Comparison of ENCODE assay signal across 8 cellular contexts in the genomic region with DNA sequence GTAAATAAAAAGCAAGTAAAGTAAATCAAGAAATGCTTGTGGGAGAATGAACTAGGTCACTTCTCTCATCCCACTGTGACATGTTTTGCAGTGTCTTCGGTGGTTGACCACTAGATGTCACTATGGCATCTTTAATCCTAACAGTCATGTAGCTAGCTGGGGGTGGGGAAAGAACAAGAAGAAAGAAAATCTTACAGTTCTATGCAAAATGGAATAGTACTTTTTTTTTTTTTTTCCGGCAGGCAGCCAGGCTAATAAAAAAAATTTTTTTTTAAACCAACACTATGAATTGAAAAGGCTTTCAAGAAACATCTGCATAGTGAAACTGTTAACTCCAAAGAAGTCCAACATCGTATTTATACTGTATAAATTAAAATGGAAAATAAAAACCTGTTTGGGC. TPM values are rescaled to one million over a fixed set of nuclear protein-coding genes. Genes with fewer than 3 reads are reported as not detected.
DNase-seq lines count a peak whose midpoint lies in the region; ATAC-seq, FAIRE-seq and TF ChIP-seq lines count a peak whose summit lies in the region.

No MANE protein-coding gene starts in this region.

- BruUV-seq in endothelial cell of umbilical vein (replicated peaks; lab: Mats Ljungman, UMichigan), result no TSS peak

- no peak overlapping the region for H3K27ac Mint-ChIP-seq in T-helper 2 cell treated with Interferon-gamma antibody and Interleukin-4, amounts not matched to agents 5 μg/mL and 100 μg/mL, for 36 hours

- TF ChIP-seq CTCF in BE2C (IDR thresholded peaks at IDR 0.05; ENCODE audit: low read depth, low read length), result peak; percentile 81
- peak; percentile 56 for TF ChIP-seq CTCF in GM13976 (IDR thresholded peaks at IDR 0.05; ENCODE audit: borderline replicate concordance, control extremely low read depth, extremely low read depth, insufficient read depth, missing control alignments)
- peak; percentile 64 to 71 for TF ChIP-seq CTCF in endothelial cell of umbilical vein (IDR thresholded peaks at IDR 0.05; ENCODE audit: extremely low read depth in 1 of 2, insufficient read depth in 1 of 2, low read depth in 1 of 2, low read length in 2 of 2)

- peaks cover 13% of the 10 kb centered on the region for H3K4me1 Mint-ChIP-seq in T-helper 2 cell treated with Interferon-gamma antibody and Interleukin-4, amounts not matched to agents 5 μg/mL and 100 μg/mL, for 36 hours (ENCODE audit: low read depth)

- H3K36me3 ChIP-seq in BE2C (no peaks in the 10 kb centered on the region), endothelial cell of umbilical vein (ENCODE audit: control insufficient read depth in 2 of 2, extremely low read depth in 1 of 2, insufficient read depth in 2 of 2, low read length in 2 of 2) (no peaks in the 10 kb centered on the region), mesodermal cell (ENCODE audit: control insufficient read depth, insufficient read depth, low read length) (no peaks in the 10 kb centered on the region), aorta (ENCODE audit: control insufficient read depth in 1 of 2, insufficient read depth in 2 of 2, low read length in 1 of 2) (no peaks in the 10 kb centered on the region)

- H3K4me3 ChIP-seq in BE2C (ENCODE audit: low read depth, low read length) (no peak overlapping the region), endothelial cell of umbilical vein (replicated peaks in 1 of 3; ENCODE audit: insufficient read depth in 1 of 3, low read depth in 1 of 3, low read length in 3 of 3) (no peak overlapping the region), mesodermal cell (ENCODE audit: extremely low read depth, insufficient read depth, low read length, poor library complexity, severe bottlenecking) (no peak overlapping the region), aorta (ENCODE audit: low read length in 2 of 2) (no peak overlapping the region)

- POLR2A ChIA-PET in endothelial cell of umbilical vein (lab: Charles Lee), result interaction anchor here (0.7 kb wide), 2 partner anchors 99 to 797 kb away, joined by 4 to 7 read pairs; no protein-coding TSS in a partner anchor

- no peak for TF ChIP-seq POLR2A in endothelial cell of umbilical vein (IDR thresholded peaks at IDR 0.05; ENCODE audit: low read depth, low read length)

- FAIRE-seq in endothelial cell of umbilical vein (lab: Jason Lieb, UNC), result peak; percentile 91

- H3K9ac ChIP-seq in endothelial cell of umbilical vein (replicated peaks; ENCODE audit: extremely low read depth, insufficient read depth, low read length), result no peak overlapping the region

- H3K4me2 ChIP-seq in endothelial cell of umbilical vein (ENCODE audit: insufficient read depth, low read length), result peak overlapping the region; percentile 33

- CTCF ChIA-PET in endothelial cell of umbilical vein (lab: Charles Lee), result interaction anchor here (0.6 to 5.3 kb wide), 21 partner anchors 10 to 1222 kb away, joined by 3 to 83 read pairs (median 4); no protein-coding TSS in a partner anchor

- ATAC-seq in HG02678 (IDR thresholded peaks at IDR 0.05; ENCODE audit: unreplicated experiment) (peak; percentile 85), aorta (ENCODE audit: low FRiP score) (peak; percentile 92)

- no peaks in the 10 kb centered on the region for H4K20me1 ChIP-seq in endothelial cell of umbilical vein (replicated peaks; ENCODE audit: control insufficient read depth, extremely low read depth, insufficient read depth, low read length)

- no peak overlapping the region for H2AFZ ChIP-seq in endothelial cell of umbilical vein (ENCODE audit: low read depth, low read length)

- intact Hi-C loops in endothelial cell of umbilical vein (cut with micrococcal nuclease), result loop anchor here (1.0 to 10.0 kb wide), 15 partner anchors 67 to 2001 kb away; partner anchors contain the start of genes EGR2 and RHOBTB1
- intact Hi-C loops in aorta (cut with DNase I), result loop anchor here (2.0 to 10.0 kb wide), 4 partner anchors 148 to 918 kb away; no protein-coding TSS in a partner anchor

- dilution Hi-C loops in endothelial cell of umbilical vein (cut with MboI; ENCODE audit: extremely low pct_ligation_motif_present, low sequenced_read_pairs), result no loop called here

- peak; percentile 32 for DNase-seq in BE2C
- peak; percentile 53 for DNase-seq in GM13976 (ENCODE audit: low spot score)
- peak; percentile 39 for DNase-seq in NCI-H1105 (lab: John Stamatoyannopoulos, UW)
- DNase-seq in T-helper 2 cell treated with Interferon-gamma antibody and Interleukin-4, amounts not matched to agents 5 μg/mL and 100 μg/mL, for 36 hours (ENCODE audit: low spot score), result peak; percentile 12
- peak; percentile 88 for DNase-seq in endothelial cell of umbilical vein (ENCODE audit: low read depth, low spot score)
- DNase-seq in aorta, result no peak

- in situ Hi-C loops in GM13976 (cut with MboI; ENCODE audit: low sequenced_read_pairs, unreplicated experiment), result loop anchor here (10.0 to 25.0 kb wide), 2 partner anchors 148 to 471 kb away; no protein-coding TSS in a partner anchor

- no peak overlapping the region for H3K4me3 Mint-ChIP-seq in T-helper 2 cell treated with Interferon-gamma antibody and Interleukin-4, amounts not matched to agents 5 μg/mL and 100 μg/mL, for 36 hours

- WGBS in mesodermal cell (ENCODE audit: insufficient coverage in 2 of 2), 2 experiments, result 0% methylated on average over 1 of the region's 3 CpGs; no CpG with 5 or more reads in 1 of the 2 experiments
- WGBS in aorta, 2 donors, result 1 to 4% methylated on average over 3 of the region's 3 CpGs

- H3K27ac ChIP-seq in endothelial cell of umbilical vein (ENCODE audit: insufficient read depth, low read depth, low read length) (peak overlapping the region; percentile 36), mesodermal cell (ENCODE audit: low read depth, low read length, severe bottlenecking) (peak overlapping the region; percentile 54), aorta (ENCODE audit: low read depth in 1 of 2, low read length in 2 of 2) (no peak overlapping the region)

- H3K27me3 ChIP-seq in BE2C (no peaks in the 10 kb centered on the region), endothelial cell of umbilical vein (ENCODE audit: control insufficient read depth in 2 of 2, insufficient read depth in 2 of 2, low read length in 2 of 2) (no peaks in the 10 kb centered on the region), aorta (ENCODE audit: control insufficient read depth in 1 of 2, insufficient read depth in 2 of 2, low read length in 1 of 2) (no peaks in the 10 kb centered on the region)

- H3K9me1 ChIP-seq in endothelial cell of umbilical vein (replicated peaks; ENCODE audit: control insufficient read depth, extremely low read depth, insufficient read depth, low read length), result no peaks in the 10 kb centered on the region

- no peaks in the 10 kb centered on the region for H3K79me2 ChIP-seq in endothelial cell of umbilical vein (ENCODE audit: control insufficient read depth, insufficient read depth, low read length)

- H3K36me3 Mint-ChIP-seq in T-helper 2 cell treated with Interferon-gamma antibody and Interleukin-4, amounts not matched to agents 5 μg/mL and 100 μg/mL, for 36 hours (ENCODE audit: low read depth), result no peaks in the 10 kb centered on the region

- no peaks in the 10 kb centered on the region for H3K9me3 Mint-ChIP-seq in T-helper 2 cell treated with Interferon-gamma antibody and Interleukin-4, amounts not matched to agents 5 μg/mL and 100 μg/mL, for 36 hours

- H3K27me3 Mint-ChIP-seq in T-helper 2 cell treated with Interferon-gamma antibody and Interleukin-4, amounts not matched to agents 5 μg/mL and 100 μg/mL, for 36 hours (ENCODE audit: low read depth), result peaks cover 21% of the 10 kb centered on the region

- H3K4me1 ChIP-seq in BE2C, result no peaks in the 10 kb centered on the region
- H3K4me1 ChIP-seq in endothelial cell of umbilical vein (ENCODE audit: control insufficient read depth, extremely low read depth, insufficient read depth, low read length), result peaks cover 24% of the 10 kb centered on the region
- peaks cover 41% of the 10 kb centered on the region for H3K4me1 ChIP-seq in mesodermal cell (ENCODE audit: control insufficient read depth, insufficient read depth, low read length, poor library complexity, severe bottlenecking)
- H3K4me1 ChIP-seq in aorta (ENCODE audit: control insufficient read depth in 1 of 2, insufficient read depth in 2 of 2, low read length in 2 of 2), result peaks cover 0 to 4% of the 10 kb centered on the region in 2 donors

- H3K9me3 ChIP-seq in BE2C (no peaks in the 10 kb centered on the region), endothelial cell of umbilical vein (replicated peaks; ENCODE audit: control insufficient read depth, insufficient read depth, low read length) (no peaks in the 10 kb centered on the region), mesodermal cell (ENCODE audit: control insufficient read depth, low read length) (no peaks in the 10 kb centered on the region), aorta (ENCODE audit: control insufficient read depth, low read length) (no peaks in the 10 kb centered on the region)

TF ChIP-seq in endothelial cell of umbilical vein, 7 proteins besides CTCF, POLR2A, EP300 and RAD21:
- TF ChIP-seq MAX (IDR thresholded peaks at IDR 0.05; ENCODE audit: insufficient read depth, insufficient read length), result no peak
- TF ChIP-seq MYC (IDR thresholded peaks at IDR 0.05; ENCODE audit: low read depth, low read length), result no peak
- no peak for TF ChIP-seq JUN (IDR thresholded peaks at IDR 0.05; ENCODE audit: borderline replicate concordance, insufficient read depth, insufficient read length, low read depth)
- no peak for TF ChIP-seq EZH2 (IDR thresholded peaks at IDR 0.05; ENCODE audit: borderline replicate concordance, low read depth, low read length, severe bottlenecking)
- no peak for TF ChIP-seq FOS (IDR thresholded peaks at IDR 0.05; ENCODE audit: borderline replicate concordance, insufficient read depth, low read length)

RNA-seq across cellular contexts. Expression of gene CDK1, which starts 38.3 kb away (rescaled TPM):
- polyA plus RNA-seq in BE2C (2012; ENCODE audit: insufficient read depth, insufficient read length, low read depth), result 13.7 TPM
- 70.1 and 71.6 TPM in 2 replicates for total RNA-seq in endothelial cell of umbilical vein
- 13.6 and 19.9 TPM in 2 replicates for polyA plus RNA-seq in endothelial cell of umbilical vein
- 30.1 and 32.7 TPM in 2 replicates for polyA plus RNA-seq in endothelial cell of umbilical vein (2011; cell fraction: cytosol; rRNA removed)
- polyA plus RNA-seq in endothelial cell of umbilical vein (2011; cell fraction: nucleus; rRNA removed), result 28.8 and 65.8 TPM in 2 replicates
- 30.5 and 57.9 TPM in 2 replicates for polyA plus RNA-seq in endothelial cell of umbilical vein (2012)
- 13.1 and 13.7 TPM in 2 replicates for polyA minus RNA-seq in endothelial cell of umbilical vein
- 32.7 TPM for polyA minus RNA-seq in endothelial cell of umbilical vein (2011; cell fraction: cytosol; rRNA and poly(A)+ RNA removed)
- polyA minus RNA-seq in endothelial cell of umbilical vein (2011; cell fraction: nucleus; rRNA and poly(A)+ RNA removed), result 18.4 and 41.8 TPM in 2 replicates
- 165 TPM for polyA plus RNA-seq in mesodermal cell (2013, experiment 1 of 2)
- polyA plus RNA-seq in mesodermal cell (2013, experiment 2 of 2), result 176 TPM
- total RNA-seq in aorta, result 1 to 10 TPM; 2.1 to 3.1 TPM
- polyA plus RNA-seq in aorta, result 1 to 10 TPM; 1.2 to 3.3 TPM

Comparison
In these comparisons a context has a peak if more than half of its experiments do, and no peak if none do; other contexts are left out.
1. DNase-seq: peak in BE2C (single experiment), GM13976 (single experiment), NCI-H1105 (single experiment), T-helper 2 cell treated with Interferon-gamma antibody and Interleukin-4, amounts not matched to agents 5 μg/mL and 100 μg/mL, for 36 hours (single experiment) and endothelial cell of umbilical vein (single experiment); none in aorta (0 of 2).
2. H3K27ac ChIP-seq: peak in endothelial cell of umbilical vein (single experiment) and mesodermal cell (single experiment); none in aorta (0 of 2).
3. RNA of gene CDK1, which starts 38.3 kb away (total RNA-seq): 70.1 to 71.6 TPM in endothelial cell of umbilical vein; 2.1 to 3.1 TPM in aorta; every median in the first group is over 10 times any median in the second.
4. Peak in every context shown above with its lines, with median percentiles within 50 percentile points of each other: CTCF ChIP-seq.